In genomic region chr11:43681543-43681942, GRCh38 we compare ENCODE assay signal across 8 cellular contexts. TPM values are rescaled to one million over a fixed set of nuclear protein-coding genes. Genes with fewer than 3 reads are reported as not detected.
DNase-seq lines count a peak whose midpoint lies in the region; ATAC-seq lines count a peak whose summit lies in the region.

No MANE protein-coding gene starts in this region.

- ATAC-seq in GM19463 (IDR thresholded peaks at IDR 0.05; ENCODE audit: unreplicated experiment) = no peak
- no peak for ATAC-seq in HG03432 (IDR thresholded peaks at IDR 0.05; ENCODE audit: unreplicated experiment)
- ATAC-seq in HG03460 (IDR thresholded peaks at IDR 0.05; ENCODE audit: unreplicated experiment) = no peak

- H3K4me3 ChIP-seq in endocrine pancreas (ENCODE audit: control insufficient read depth, insufficient read depth, low read length) (peak overlapping the region; percentile 98), neuronal stem cell (ENCODE audit: low read length in 2 of 2) (peak overlapping the region; percentile 56 to 95)

- no peak overlapping the region for H4K8ac ChIP-seq in neuronal stem cell (ENCODE audit: low read depth, low read length)

- no peak overlapping the region for H3K18ac ChIP-seq in neuronal stem cell (ENCODE audit: low read length)

- no peaks in the 10 kb centered on the region for H3K27me3 Mint-ChIP-seq in activated naive CD4-positive, alpha-beta T cell treated with anti-CD3 and anti-CD28 coated beads for 36 hours (ENCODE audit: low read depth)

- intact Hi-C loops in activated naive CD4-positive, alpha-beta T cell treated with anti-CD3 and anti-CD28 coated beads for 36 hours (cut with micrococcal nuclease) = loop anchor here (2.0 kb wide), 5 partner anchors 263 to 385 kb away; partner anchors contain the start of genes ACCS and TTC17

- H3K9me3 ChIP-seq in endocrine pancreas (ENCODE audit: control insufficient read depth, low read length) = no peaks in the 10 kb centered on the region
- H3K9me3 ChIP-seq in neuronal stem cell (replicated peaks in 1 of 2; ENCODE audit: control insufficient read depth in 2 of 2, insufficient read depth in 1 of 2, low read depth in 1 of 2, low read length in 2 of 2) = peaks cover 0 to 10% of the 10 kb centered on the region in 2 donors

- H3K4ac ChIP-seq in neuronal stem cell (ENCODE audit: low read length) = no peak overlapping the region

- H2AFZ ChIP-seq in neuronal stem cell (ENCODE audit: low read length) = peak overlapping the region; percentile 88

- no peak overlapping the region for H2BK120ac ChIP-seq in neuronal stem cell (ENCODE audit: low read depth, low read length)

- peaks cover 11% of the 10 kb centered on the region for H3K9me3 Mint-ChIP-seq in activated naive CD4-positive, alpha-beta T cell treated with anti-CD3 and anti-CD28 coated beads for 36 hours

- no peak overlapping the region for H3K27ac ChIP-seq in neuronal stem cell (replicated peaks; ENCODE audit: low read length)

- H3K27ac Mint-ChIP-seq in activated naive CD4-positive, alpha-beta T cell treated with anti-CD3 and anti-CD28 coated beads for 36 hours = peak overlapping the region; percentile 89

- H3K23ac ChIP-seq in neuronal stem cell (ENCODE audit: low read depth, low read length, poor library complexity) = no peak overlapping the region

- peaks cover 5% of the 10 kb centered on the region for H3K79me1 ChIP-seq in neuronal stem cell (ENCODE audit: low read depth, low read length)

- H2BK12ac ChIP-seq in neuronal stem cell (ENCODE audit: low read length) = no peak overlapping the region

- no peaks in the 10 kb centered on the region for H3K27me3 ChIP-seq in endocrine pancreas (ENCODE audit: control insufficient read depth, insufficient read depth, low read length)
- H3K27me3 ChIP-seq in neuronal stem cell (ENCODE audit: control insufficient read depth in 3 of 3, insufficient read depth in 3 of 3, low read depth in 1 of 3, low read length in 3 of 3) = no peaks in the 10 kb centered on the region

- H2BK15ac ChIP-seq in neuronal stem cell (ENCODE audit: low read length) = no peak overlapping the region

- H3K4me1 Mint-ChIP-seq in activated naive CD4-positive, alpha-beta T cell treated with anti-CD3 and anti-CD28 coated beads for 36 hours (ENCODE audit: low read depth) = peaks cover 37% of the 10 kb centered on the region

- no peak for DNase-seq in activated naive CD4-positive, alpha-beta T cell treated with anti-CD3 and anti-CD28 coated beads for 36 hours
- DNase-seq in activated naive CD4-positive, alpha-beta T cell treated with anti-CD3 and anti-CD28 coated beads, Interleukin-2, amount 50 U/mL, for 16 hours = no peak
- peak; percentile 19 for DNase-seq in RPMI7951 (ENCODE audit: low read depth)
- no peak for DNase-seq in neuronal stem cell (ENCODE audit: low spot score)

- H3K4me1 ChIP-seq in endocrine pancreas (ENCODE audit: control insufficient read depth, insufficient read depth, low read length) = peaks cover 15% of the 10 kb centered on the region
- H3K4me1 ChIP-seq in neuronal stem cell (ENCODE audit: control insufficient read depth in 2 of 2, insufficient read depth in 1 of 2, low read depth in 1 of 2, low read length in 2 of 2) = peaks cover 0 to 2% of the 10 kb centered on the region in 2 donors

- no CpG with 5 or more reads among the region's 8 CpGs for WGBS in neuronal stem cell (ENCODE audit: extremely low coverage in 2 of 2, insufficient read length in 2 of 2, insufficient replicate concordance in 1 of 2), 2 donors

- H3K36me3 Mint-ChIP-seq in activated naive CD4-positive, alpha-beta T cell treated with anti-CD3 and anti-CD28 coated beads for 36 hours (ENCODE audit: low read depth) = peaks cover 32% of the 10 kb centered on the region

- peak overlapping the region; percentile 51 for H3K4me2 ChIP-seq in neuronal stem cell (ENCODE audit: insufficient read depth, low read length, poor library complexity, severe bottlenecking)

- CTCF ChIA-PET in activated naive CD4-positive, alpha-beta T cell treated with anti-CD3 and anti-CD28 coated beads for 36 hours (lab: Charles Lee) = no interaction called here

- H3K14ac ChIP-seq in neuronal stem cell (ENCODE audit: low read length) = no peak overlapping the region

- no peak overlapping the region for H4K91ac ChIP-seq in neuronal stem cell (ENCODE audit: low read depth, low read length, poor library complexity)

- H3K4me3 Mint-ChIP-seq in activated naive CD4-positive, alpha-beta T cell treated with anti-CD3 and anti-CD28 coated beads for 36 hours = peak overlapping the region; percentile 91

- H2BK5ac ChIP-seq in neuronal stem cell (ENCODE audit: low read length) = no peak overlapping the region

- no peaks in the 10 kb centered on the region for H3K36me3 ChIP-seq in endocrine pancreas (ENCODE audit: control insufficient read depth, insufficient read depth, low read length)
- H3K36me3 ChIP-seq in neuronal stem cell (replicated peaks in 1 of 2; ENCODE audit: control insufficient read depth in 2 of 2, insufficient read depth in 2 of 2, low read length in 2 of 2) = peaks cover 2 to 39% of the 10 kb centered on the region in 2 donors

- H2AK5ac ChIP-seq in neuronal stem cell (ENCODE audit: low read depth, low read length) = no peak overlapping the region

- H3K9ac ChIP-seq in endocrine pancreas (ENCODE audit: control insufficient read depth, insufficient read depth, low read length) = peak overlapping the region; percentile 99
- H3K9ac ChIP-seq in neuronal stem cell (ENCODE audit: low read depth, low read length, poor library complexity) = no peak overlapping the region

RNA-seq across cellular contexts. Expression of gene HSD17B12, which starts 1.0 kb away (rescaled TPM):
- 10 to 100 TPM; 31.7 to 33.8 TPM for total RNA-seq in activated naive CD4-positive, alpha-beta T cell treated with anti-CD3 and anti-CD28 coated beads for 36 hours
- total RNA-seq in RPMI7951 (2014; rRNA removed; shearing (Covaris generic)) = 68.2 and 71.3 TPM in 2 replicates
- polyA plus RNA-seq in neuronal stem cell (2013, experiment 1 of 2) = 78.6 TPM
- 81.2 TPM for polyA plus RNA-seq in neuronal stem cell (2013, experiment 2 of 2)
